In genomic region chr15:70892002-70892911, GRCh38 we compare ENCODE assay signal across 8 cellular contexts. TPM values are rescaled to one million over a fixed set of nuclear protein-coding genes. Genes with fewer than 3 reads are reported as not detected.
DNase-seq lines count a peak whose midpoint lies in the region; ATAC-seq and TF ChIP-seq lines count a peak whose summit lies in the region.

Gene LRRC49 (plus strand): TSS chr15:70892826. CDS start chr15:70892895, 69 bp downstream.
Gene THAP10 (minus strand): TSS chr15:70892433. CDS start chr15:70892272, 161 bp downstream.

- intact Hi-C loops in activated B cell treated with CpG ODN at 0.5 μM for 24 hours (cut with micrococcal nuclease) = loop anchor here (2.0 kb wide), 1 partner anchor 1731 kb away; the partner anchor contains the start of gene GLCE

- peak within 1 kb of the TSS; percentile 82 for H3K4me3 ChIP-seq in AG04450 (ENCODE audit: low read depth, low read length)

- H3K27me3 ChIP-seq in AG04450 (ENCODE audit: control insufficient read depth, insufficient read depth, low read length) = no peaks in the 10 kb centered on the region

- H3K27ac Mint-ChIP-seq in activated B cell treated with CpG ODN at 0.5 μM for 24 hours = peak within 1 kb of the TSS; percentile 77
- peak within 1 kb of the TSS; percentile 97 for H3K27ac Mint-ChIP-seq in endothelial cell (ENCODE audit: unreplicated experiment)

- POLR2A ChIA-PET in AG04450 (lab: Yijun Ruan, JAX) = interaction anchor here (0.8 to 1.5 kb wide), 2 partner anchors 35 to 39 kb away, joined by 3 to 5 read pairs; partner anchors contain the start of gene LARP6
- POLR2A ChIA-PET in activated B cell treated with CpG ODN at 0.5 μM for 24 hours (lab: Charles Lee) = no interaction called here

- no peaks in the 10 kb centered on the region; the same call in 1 of the 2 replicates for H3K9me3 ChIP-seq in AG04450 (ENCODE audit: control insufficient read depth, insufficient read depth, low read length)

- H3K4me1 Mint-ChIP-seq in activated B cell treated with CpG ODN at 0.5 μM for 24 hours (peaks cover 21% of the 10 kb centered on the region), endothelial cell (ENCODE audit: unreplicated experiment) (peaks cover 11% of the 10 kb centered on the region)

- peak within 1 kb of the TSS; percentile 93 for H3K4me3 Mint-ChIP-seq in activated B cell treated with CpG ODN at 0.5 μM for 24 hours
- peak within 1 kb of the TSS; percentile 98 for H3K4me3 Mint-ChIP-seq in endothelial cell (ENCODE audit: unreplicated experiment)

- H3K9me3 Mint-ChIP-seq in activated B cell treated with CpG ODN at 0.5 μM for 24 hours (no peaks in the 10 kb centered on the region), endothelial cell (ENCODE audit: unreplicated experiment) (no peaks in the 10 kb centered on the region)

- no peak for TF ChIP-seq CTCF in AG04450 (IDR thresholded peaks at IDR 0.05; ENCODE audit: low read depth, low read length)
- no peak for TF ChIP-seq CTCF in activated B cell treated with CpG ODN at 0.5 μM for 24 hours (IDR thresholded peaks at IDR 0.05)
- TF ChIP-seq CTCF in endothelial cell (IDR thresholded peaks at IDR 0.05; ENCODE audit: unreplicated experiment) = no peak

- H3K27ac ChIP-seq in AG04450 (ENCODE audit: low read depth, low read length) = peak within 1 kb of the TSS; percentile 89

- H3K36me3 Mint-ChIP-seq in activated B cell treated with CpG ODN at 0.5 μM for 24 hours (ENCODE audit: low read depth) = peaks cover 5% of the 10 kb centered on the region
- H3K36me3 Mint-ChIP-seq in endothelial cell (ENCODE audit: low read depth, unreplicated experiment) = peaks cover 4% of the 10 kb centered on the region

- CTCF ChIA-PET in AG04450 (lab: Charles Lee) (interaction anchor here (0.6 to 2.2 kb wide), 9 partner anchors 11 to 909 kb away, joined by 3 to 10 read pairs (median 4); partner anchors contain the start of gene UACA), activated B cell treated with CpG ODN at 0.5 μM for 24 hours (lab: Charles Lee) (no interaction called here)

- peak; percentile 89 for DNase-seq in AG04450 (ENCODE audit: low read depth, low spot score)
- DNase-seq in NCI-H2171 treated with DMSO at 0.1 percent for 48 hours (lab: John Stamatoyannopoulos, UW) = peak; percentile 96
- DNase-seq in activated B cell treated with CpG ODN at 0.5 μM for 24 hours = peak; percentile 26
- peak; percentile 74 for DNase-seq in endothelial cell (ENCODE audit: low spot score)
- peak; percentile 98 for DNase-seq in lung microvascular endothelial cell (ENCODE audit: low read depth in 2 of 2)
- DNase-seq in stimulated activated CD8-positive, alpha-beta memory T cell treated with anti-CD3 and anti-CD28 coated beads, Interleukin-12 subunit alpha, Interleukin-12 subunit beta, amount 100 ng/mL, for 1 hour (ENCODE audit: low read depth) = peak; percentile 7

- peaks cover 11% of the 10 kb centered on the region for H3K27me3 Mint-ChIP-seq in activated B cell treated with CpG ODN at 0.5 μM for 24 hours
- H3K27me3 Mint-ChIP-seq in endothelial cell (ENCODE audit: unreplicated experiment) = peaks cover 7% of the 10 kb centered on the region

- ATAC-seq in GM18867 (IDR thresholded peaks at IDR 0.05; ENCODE audit: unreplicated experiment) = peak; percentile 83
- ATAC-seq in HG03095 (IDR thresholded peaks at IDR 0.05; ENCODE audit: unreplicated experiment) = peak; percentile 69
- ATAC-seq in activated B cell treated with CpG ODN at 0.5 μM for 24 hours (ENCODE audit: low read depth) = peak; percentile 73

RNA-seq across cellular contexts. Expression of gene LRRC49, which starts in this region (rescaled TPM):
- polyA plus RNA-seq in AG04450 (2011; rRNA removed) = 22.9 and 25.0 TPM in 2 replicates
- 24.1 and 30.2 TPM in 2 replicates for polyA minus RNA-seq in AG04450 (2011; rRNA and poly(A)+ RNA removed)
- total RNA-seq in activated B cell treated with CpG ODN at 0.5 μM for 24 hours (0.84 and 1.0 TPM in 2 replicates), endothelial cell (ENCODE audit: unreplicated experiment) (4.2 TPM), lung microvascular endothelial cell (3.0 and 3.7 TPM in 2 replicates)

RNA-seq across cellular contexts. Expression of gene THAP10, which starts in this region (rescaled TPM):
- 2.7 and 5.7 TPM in 2 replicates for polyA plus RNA-seq in AG04450 (2011; rRNA removed)
- polyA minus RNA-seq in AG04450 (2011; rRNA and poly(A)+ RNA removed) = 1.1 and 1.3 TPM in 2 replicates
- total RNA-seq in activated B cell treated with CpG ODN at 0.5 μM for 24 hours (0.27 and 0.34 TPM in 2 replicates), endothelial cell (ENCODE audit: unreplicated experiment) (1.9 TPM), lung microvascular endothelial cell (0.60 and 0.87 TPM in 2 replicates)

Comparison
In these comparisons a context has a peak if more than half of its experiments do, and no peak if none do; other contexts are left out.
1. Peak in every context shown above with its lines: DNase-seq, ATAC-seq, H3K4me3 ChIP-seq and H3K27ac ChIP-seq.
2. DNase-seq: peak in every context shown above with its lines; median percentile 98 in lung microvascular endothelial cell; 96 in NCI-H2171 treated with DMSO at 0.1 percent for 48 hours; 89 in AG04450; 74 in endothelial cell; 26 in activated B cell treated with CpG ODN at 0.5 μM for 24 hours; 7 in stimulated activated CD8-positive, alpha-beta memory T cell treated with anti-CD3 and anti-CD28 coated beads, Interleukin-12 subunit alpha, Interleukin-12 subunit beta, amount 100 ng/mL, for 1 hour.